22 cellular contexts compared by ENCODE assay signal in genomic region chr5:124194282-124194681, GRCh38.
"Had no signal": no experiment of that assay in that cellular context is flagged by ENCODE, and none has a peak within 500 bp of the region (broad histone marks: within the 10 kb centered on the region; RNA-seq: fewer than 3 reads in every experiment).

No MANE protein-coding gene starts in this region.

- H3K4me1 Mint-ChIP-seq: activated CD4-positive, alpha-beta T cell treated with anti-CD3 and anti-CD28 coated beads for 36 hours; activated naive CD8-positive, alpha-beta T cell treated with anti-CD3 and anti-CD28 coated beads for 36 hours; memory B cell had no signal

- H3K27ac Mint-ChIP-seq: activated CD4-positive, alpha-beta T cell treated with anti-CD3 and anti-CD28 coated beads for 36 hours; activated naive CD8-positive, alpha-beta T cell treated with anti-CD3 and anti-CD28 coated beads for 36 hours; memory B cell; nephron progenitor cell had no signal

- H3K9me3 Mint-ChIP-seq: activated naive CD8-positive, alpha-beta T cell treated with anti-CD3 and anti-CD28 coated beads for 36 hours; memory B cell had no signal

- H3K27me3 ChIP-seq: upper lobe of left lung had no signal

- H3K27me3 Mint-ChIP-seq: activated CD4-positive, alpha-beta T cell treated with anti-CD3 and anti-CD28 coated beads for 36 hours; activated naive CD8-positive, alpha-beta T cell treated with anti-CD3 and anti-CD28 coated beads for 36 hours; memory B cell had no signal

- H3K36me3 ChIP-seq: thoracic aorta, upper lobe of left lung had no signal

- H3K27ac ChIP-seq: thoracic aorta, upper lobe of left lung had no signal

- H3K36me3 Mint-ChIP-seq: activated naive CD8-positive, alpha-beta T cell treated with anti-CD3 and anti-CD28 coated beads for 36 hours; memory B cell had no signal

- ATAC-seq: activated CD4-positive, alpha-beta T cell treated with anti-CD3 and anti-CD28 coated beads for 36 hours had no signal

- H3K9me3 ChIP-seq: thoracic aorta, upper lobe of left lung had no signal

- DNase-seq: activated CD4-positive, alpha-beta T cell treated with anti-CD3 and anti-CD28 coated beads for 36 hours; activated CD4-positive, alpha-beta T cell treated with anti-CD3 and anti-CD28 coated beads, Interleukin-2, amount 50 U/mL, for 4 hours; activated naive CD4-positive, alpha-beta T cell treated with Interleukin-2 at 50 U/mL for 16 hours; activated naive CD8-positive, alpha-beta T cell treated with anti-CD3 and anti-CD28 coated beads for 36 hours; activated T-cell treated with anti-CD3 and anti-CD28 coated beads, Interleukin-2, amount 50 U/mL, for 48 hours; cerebellar nuclear complex; cortex of kidney; erythroblast; foreskin fibroblast; glutamatergic neuron; nephron progenitor cell; nucleus accumbens; posterior cingulate gyrus; small intestine; stimulated activated CD4-positive, alpha-beta T cell treated with anti-CD3 and anti-CD28 coated beads, Interleukin-15, amount 100 ng/mL, for 24 hours; stimulated activated CD4-positive, alpha-beta T cell treated with anti-CD3 and anti-CD28 coated beads, Interleukin-2, amount 100 ng/mL, for 48 hours; stimulated activated CD8-positive, alpha-beta memory T cell treated with anti-CD3 and anti-CD28 coated beads, Interleukin-4, amount 100 ng/mL, for 48 hours; stimulated activated naive CD4-positive, alpha-beta T cell; T-helper 9 cell; upper lobe of left lung had no signal

- H3K4me3 Mint-ChIP-seq: activated CD4-positive, alpha-beta T cell treated with anti-CD3 and anti-CD28 coated beads for 36 hours; activated naive CD8-positive, alpha-beta T cell treated with anti-CD3 and anti-CD28 coated beads for 36 hours; memory B cell; nephron progenitor cell had no signal

- H3K4me3 ChIP-seq: thoracic aorta, upper lobe of left lung had no signal
